ENCODE assay signal across 10 cellular contexts in the genomic region with DNA sequence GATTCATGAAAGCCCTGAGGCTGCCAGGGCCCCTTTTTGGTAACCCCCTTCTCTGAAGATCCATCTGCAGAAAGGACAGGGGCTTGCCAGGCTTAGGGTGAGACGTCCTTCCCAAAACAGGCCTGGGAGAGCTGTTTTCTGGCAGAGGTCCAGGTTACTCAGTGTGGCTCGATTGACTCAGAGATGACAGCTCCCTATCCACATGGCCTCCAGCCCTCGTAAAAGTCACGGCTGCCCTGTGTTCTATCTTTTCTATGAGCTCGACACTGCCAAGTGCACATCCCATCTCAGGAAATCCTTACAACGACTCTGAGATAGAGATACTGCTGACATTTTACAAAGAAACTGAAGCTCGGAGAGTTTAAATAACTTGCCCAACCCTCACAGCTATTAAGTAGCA. TPM values are rescaled to one million over a fixed set of nuclear protein-coding genes. Genes with fewer than 3 reads are reported as not detected.
DNase-seq lines count a peak whose midpoint lies in the region; ATAC-seq and TF ChIP-seq lines count a peak whose summit lies in the region.
"Had no signal": no experiment of that assay in that cellular context is flagged by ENCODE, and none has a peak within 500 bp of the region (broad histone marks: within the 10 kb centered on the region; RNA-seq: fewer than 3 reads in every experiment).

No MANE protein-coding gene starts in this region.

- no peaks in the 10 kb centered on the region for H3K9me3 ChIP-seq in SJSA1 (replicated peaks)

- DNase-seq in ELR (ENCODE audit: low read depth) (peak; percentile 91), SJSA1 (ENCODE audit: low read depth in 1 of 2, low spot score in 2 of 2) (peak; percentile 32 to 60), fibroblast of pulmonary artery (ENCODE audit: low read depth) (peak; percentile 50), CD1c-positive myeloid dendritic cell (ENCODE audit: extremely low spot score) (no peak), HuH-7.5 (ENCODE audit: low spot score) (no peak)
- DNase-seq: activated T-cell treated with anti-CD3 and anti-CD28 coated beads, Interleukin-2, amount 50 U/mL, for 72 hours; NCI-H1048 had no signal

- H3K9ac ChIP-seq in rectal smooth muscle tissue (ENCODE audit: low read length) = no peak overlapping the region

- no peaks in the 10 kb centered on the region for H3K36me3 ChIP-seq in SJSA1
- H3K36me3 ChIP-seq in rectal smooth muscle tissue (ENCODE audit: control insufficient read depth, insufficient read depth, low read length) = no peaks in the 10 kb centered on the region

- no peak for TF ChIP-seq CTCF in fibroblast of pulmonary artery (IDR thresholded peaks at IDR 0.05; ENCODE audit: low read length, missing control alignments)

- H3K27ac ChIP-seq in SJSA1 (no peak overlapping the region), rectal smooth muscle tissue (ENCODE audit: low read depth, low read length) (peak overlapping the region; percentile 79)

- H3K4me1 ChIP-seq in SJSA1 (replicated peaks) (peaks cover 23% of the 10 kb centered on the region), rectal smooth muscle tissue (ENCODE audit: control insufficient read depth, insufficient read depth, low read length) (peaks cover 38% of the 10 kb centered on the region)

- H3K27me3 ChIP-seq in SJSA1 (replicated peaks) = no peaks in the 10 kb centered on the region
- H3K27me3 ChIP-seq in rectal smooth muscle tissue (ENCODE audit: control insufficient read depth, insufficient read depth, low read length) = no peaks in the 10 kb centered on the region

- no peak for ATAC-seq in GM19351 (IDR thresholded peaks at IDR 0.05; ENCODE audit: unreplicated experiment)
- ATAC-seq in GM19395 (IDR thresholded peaks at IDR 0.05; ENCODE audit: unreplicated experiment) = no peak
- ATAC-seq: activated T-cell treated with anti-CD3 and anti-CD28 coated beads, Interleukin-2, amount 50 U/mL, for 72 hours had no signal

- H3K4me3 ChIP-seq in SJSA1 (no peak overlapping the region), fibroblast of pulmonary artery (replicated peaks; ENCODE audit: low read depth, low read length) (no peak overlapping the region), rectal smooth muscle tissue (ENCODE audit: low read length) (no peak overlapping the region)

RNA-seq across cellular contexts. Expression of a gene that starts 20.4 kb away (rescaled TPM):
- 0.03 TPM in 1 of 2 replicates, not detected in the other for total RNA-seq in SJSA1 (2014; rRNA removed; shearing (Covaris generic))
- total RNA-seq: activated T-cell treated with anti-CD3 and anti-CD28 coated beads, Interleukin-2, amount 50 U/mL, for 72 hours had no signal

RNA-seq across cellular contexts. Expression of a gene that starts 40.5 kb away (rescaled TPM):
- 1.2 and 1.3 TPM in 2 replicates for total RNA-seq in SJSA1 (2014; rRNA removed; shearing (Covaris generic))

Comparison
In these comparisons a context has a peak if more than half of its experiments do, and no peak if none do; other contexts are left out.
1. DNase-seq: peak in ELR (single experiment), SJSA1 (2 of 2) and fibroblast of pulmonary artery (single experiment); none in CD1c-positive myeloid dendritic cell (single experiment) and HuH-7.5 (single experiment).